ENCODE assay signal across 8 cellular contexts in the genomic region with DNA sequence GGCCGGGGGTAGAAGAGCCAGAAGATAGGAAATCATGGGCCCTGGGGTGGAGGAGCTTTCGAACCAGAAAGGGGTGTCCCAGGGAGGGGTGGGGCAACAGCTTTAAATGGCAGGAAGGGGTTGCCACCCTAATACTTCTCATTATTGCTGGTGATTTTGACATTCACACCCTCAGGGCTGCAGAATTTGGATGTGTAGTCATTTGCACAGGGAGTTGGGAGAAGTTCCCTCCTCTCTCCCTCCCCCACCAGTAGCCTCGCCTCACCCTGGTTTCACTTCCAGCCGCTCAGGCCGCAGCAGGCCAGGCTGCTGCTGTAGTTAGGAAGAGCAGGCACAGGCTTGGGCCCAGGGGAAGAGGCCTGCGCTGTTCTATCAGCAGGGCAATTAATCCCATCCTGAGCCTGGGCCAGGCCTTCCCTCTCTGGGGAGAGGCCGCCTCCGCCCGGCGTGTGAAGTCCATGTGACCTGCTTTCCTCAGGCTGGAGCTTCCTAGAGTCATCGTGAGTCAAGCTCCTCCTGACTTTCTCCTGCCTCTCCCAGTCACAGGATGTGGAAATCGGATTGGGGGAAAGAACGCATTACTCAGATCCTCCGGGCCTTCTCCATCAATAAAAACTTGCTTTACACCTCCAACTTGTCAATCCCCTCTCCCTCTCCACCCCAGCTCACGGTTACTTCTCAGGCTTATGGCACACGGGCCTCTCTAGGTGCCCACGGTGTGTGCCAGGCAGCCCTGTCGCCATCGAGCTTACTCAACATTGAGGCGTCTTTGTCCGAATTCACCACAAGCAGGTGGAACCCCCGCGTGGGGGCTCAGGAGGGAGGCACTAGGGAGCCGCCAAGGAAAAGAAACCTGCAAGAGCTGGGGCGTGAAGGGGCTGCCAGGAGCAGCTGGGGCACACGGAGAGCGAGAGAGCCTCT. TPM values are rescaled to one million over a fixed set of nuclear protein-coding genes. Genes with fewer than 3 reads are reported as not detected.
DNase-seq lines count a peak whose midpoint lies in the region; ATAC-seq and TF ChIP-seq lines count a peak whose summit lies in the region.

No MANE protein-coding gene starts in this region.

- H3K27ac ChIP-seq in breast epithelium (peak overlapping the region; percentile 89 to 94), stomach smooth muscle (ENCODE audit: low read length) (peak overlapping the region; percentile 53)

- no peak for TF ChIP-seq POLR2A in breast epithelium (IDR thresholded peaks at IDR 0.05)

- H3K9ac ChIP-seq in stomach smooth muscle (ENCODE audit: low read length in 2 of 2), result no peak overlapping the region

- DNase-seq in AG10803 (ENCODE audit: low read depth) (peak; percentile 100), LoVo (ENCODE audit: low spot score) (peak; percentile 37), breast epithelium (ENCODE audit: low spot score in 2 of 2) (peak; percentile 63 to 77), left lobe of liver (ENCODE audit: low spot score) (peak; percentile 56), NCI-H69 (lab: John Stamatoyannopoulos, UW) (no peak)

- no peaks in the 10 kb centered on the region for H3K27me3 ChIP-seq in breast epithelium
- H3K27me3 ChIP-seq in stomach smooth muscle (ENCODE audit: control insufficient read depth in 1 of 2, insufficient read depth in 2 of 2, low read length in 2 of 2), result no peaks in the 10 kb centered on the region

- H3K4me3 ChIP-seq in AG10803 (ENCODE audit: low read length), result peak overlapping the region; percentile 41
- H3K4me3 ChIP-seq in breast epithelium, result peak overlapping the region in 2 of 3 donors; percentile 19 to 46
- H3K4me3 ChIP-seq in stomach smooth muscle (ENCODE audit: low read length in 2 of 2), result peak overlapping the region in 1 of 2 donors; percentile 35

- H3K4me1 ChIP-seq in breast epithelium (peaks cover 0 to 5% of the 10 kb centered on the region in 2 donors), stomach smooth muscle (ENCODE audit: control insufficient read depth, insufficient read depth, low read length) (peaks cover 24% of the 10 kb centered on the region)

- H3K36me3 ChIP-seq in breast epithelium, result no peaks in the 10 kb centered on the region
- no peaks in the 10 kb centered on the region for H3K36me3 ChIP-seq in stomach smooth muscle (ENCODE audit: control insufficient read depth in 2 of 2, insufficient read depth in 2 of 2, low read length in 2 of 2)

- intact Hi-C loops in breast epithelium (cut with DNase I; ENCODE audit: low total_unique reads), result no loop called here

- ATAC-seq in left lobe of liver (peak; percentile 88), HG02623 (IDR thresholded peaks at IDR 0.05; ENCODE audit: unreplicated experiment) (no peak), HG02763 (IDR thresholded peaks at IDR 0.05; ENCODE audit: unreplicated experiment) (no peak)

- TF ChIP-seq CTCF in AG10803 (conservative IDR thresholded peaks at IDR 0.05; ENCODE audit: low read length) (no peak), breast epithelium (IDR thresholded peaks at IDR 0.05) (no peak)

- H3K9me3 ChIP-seq in breast epithelium (no peaks in the 10 kb centered on the region), stomach smooth muscle (ENCODE audit: control insufficient read depth in 2 of 2, low read length in 2 of 2) (no peaks in the 10 kb centered on the region)

RNA-seq across cellular contexts. Expression of a gene that starts 7.8 kb away (rescaled TPM):
- total RNA-seq in breast epithelium, result 1 to 10 TPM in 2 of 3 donors, under 1 TPM in 1; 0.48 to 2.9 (median 2.6) TPM
- 0.25 TPM for total RNA-seq in left lobe of liver
